ENCODE assay signal across 12 cellular contexts in genomic region chr13:59360108-59360507, GRCh38.
DNase-seq lines count a peak whose midpoint lies in the region; ATAC-seq and TF ChIP-seq lines count a peak whose summit lies in the region.
"Had no signal": no experiment of that assay in that cellular context is flagged by ENCODE, and none has a peak within 500 bp of the region (broad histone marks: within the 10 kb centered on the region; RNA-seq: fewer than 3 reads in every experiment).

No MANE protein-coding gene starts in this region.

- H3K27ac Mint-ChIP-seq in activated CD4-positive, alpha-beta memory T cell treated with anti-CD3 and anti-CD28 coated beads for 36 hours: no peak overlapping the region
- H3K27ac Mint-ChIP-seq in nephron progenitor cell: no peak overlapping the region

- intact Hi-C loops in activated CD4-positive, alpha-beta memory T cell treated with anti-CD3 and anti-CD28 coated beads for 36 hours (cut with micrococcal nuclease): no loop called here

- no peaks in the 10 kb centered on the region for H3K36me3 Mint-ChIP-seq in activated CD4-positive, alpha-beta memory T cell treated with anti-CD3 and anti-CD28 coated beads for 36 hours
- H3K36me3 Mint-ChIP-seq in nephron progenitor cell (ENCODE audit: low read depth): no peaks in the 10 kb centered on the region

- CTCF ChIA-PET in activated CD4-positive, alpha-beta memory T cell treated with anti-CD3 and anti-CD28 coated beads for 36 hours (lab: Charles Lee): interaction anchor here (1.2 kb wide), 1 partner anchor 31 kb away, joined by 4 read pairs; no protein-coding TSS in a partner anchor

- H3K4me1 Mint-ChIP-seq in activated CD4-positive, alpha-beta memory T cell treated with anti-CD3 and anti-CD28 coated beads for 36 hours (ENCODE audit: low read depth): no peaks in the 10 kb centered on the region
- H3K4me1 Mint-ChIP-seq in nephron progenitor cell: peaks cover 48% of the 10 kb centered on the region

- POLR2A ChIA-PET in activated CD4-positive, alpha-beta memory T cell treated with anti-CD3 and anti-CD28 coated beads for 36 hours (lab: Charles Lee): no interaction called here

- no peak for TF ChIP-seq CTCF in nephron progenitor cell (IDR thresholded peaks at IDR 0.05)

- no peaks in the 10 kb centered on the region for H3K9me3 Mint-ChIP-seq in activated CD4-positive, alpha-beta memory T cell treated with anti-CD3 and anti-CD28 coated beads for 36 hours
- H3K9me3 Mint-ChIP-seq in nephron progenitor cell: no peaks in the 10 kb centered on the region

- H3K4me3 Mint-ChIP-seq in activated CD4-positive, alpha-beta memory T cell treated with anti-CD3 and anti-CD28 coated beads for 36 hours: no peak overlapping the region
- H3K4me3 Mint-ChIP-seq in nephron progenitor cell: no peak overlapping the region

- no peaks in the 10 kb centered on the region for H3K27me3 Mint-ChIP-seq in activated CD4-positive, alpha-beta memory T cell treated with anti-CD3 and anti-CD28 coated beads for 36 hours
- peaks cover 4% of the 10 kb centered on the region for H3K27me3 Mint-ChIP-seq in nephron progenitor cell (ENCODE audit: low read depth, poor library complexity)

- DNase-seq in NOMO-1 treated with DMSO at 0.1 percent for 48 hours (lab: John Stamatoyannopoulos, UW; ENCODE audit: unreplicated experiment): peak; percentile 80
- DNase-seq in medulla oblongata (ENCODE audit: extremely low spot score): peak; percentile 19
- DNase-seq in NCI-H82 (lab: John Stamatoyannopoulos, UW): no peak
- no peak for DNase-seq in activated CD4-positive, alpha-beta memory T cell treated with anti-CD3 and anti-CD28 coated beads for 36 hours
- no peak for DNase-seq in dedifferentiated amniotic fluid mesenchymal stem cell (ENCODE audit: extremely low spot score)
- DNase-seq in nephron progenitor cell: no peak
- DNase-seq: activated gamma-delta T cell treated with Interleukin-2 at 50 U/mL for 16 hours; NCI-H2029 treated with DMSO at 0.1 percent for 48 hours; stimulated activated CD4-positive, alpha-beta T cell treated with anti-CD3 and anti-CD28 coated beads, Interleukin-12 subunit alpha, Interleukin-12 subunit beta, amount 100 ng/mL, for 4 hours had no signal

- ATAC-seq in GM18519 (IDR thresholded peaks at IDR 0.05; ENCODE audit: low FRiP score, unreplicated experiment) (peak; percentile 59), GM21723 (IDR thresholded peaks at IDR 0.05; ENCODE audit: unreplicated experiment) (peak; percentile 73)
- ATAC-seq: left colon had no signal

Comparison
In these comparisons a context has a peak if more than half of its experiments do, and no peak if none do; other contexts are left out.
1. DNase-seq: peak in NOMO-1 treated with DMSO at 0.1 percent for 48 hours (single experiment) and medulla oblongata (single experiment); none in NCI-H82 (single experiment), activated CD4-positive, alpha-beta memory T cell treated with anti-CD3 and anti-CD28 coated beads for 36 hours (single experiment), dedifferentiated amniotic fluid mesenchymal stem cell (single experiment) and nephron progenitor cell (single experiment).